18 cellular contexts compared by ENCODE assay signal in the genomic region with DNA sequence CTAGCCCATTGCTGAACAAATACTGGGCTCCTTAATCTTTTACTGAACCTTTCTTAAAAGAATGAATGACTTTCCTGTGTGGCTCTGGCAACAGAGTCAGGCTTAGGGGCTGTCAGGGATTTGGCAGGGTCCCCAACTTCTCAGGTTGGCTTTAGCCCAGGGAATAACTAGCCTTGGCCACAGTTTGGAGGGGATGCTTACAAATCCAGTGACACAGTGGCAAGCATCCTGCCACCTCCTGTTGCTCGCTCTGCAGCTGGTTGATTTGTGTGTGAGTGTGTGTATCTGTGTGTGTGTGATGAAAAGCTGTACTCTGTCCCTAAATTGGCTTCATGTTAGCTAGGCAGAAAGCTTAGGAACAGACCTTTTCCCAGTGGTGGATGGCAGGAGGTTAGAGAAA. TPM values are rescaled to one million over a fixed set of nuclear protein-coding genes. Genes with fewer than 3 reads are reported as not detected.
A peak's percentile ranks its signal among the peaks of the same experiment; 100 is the strongest.
DNase-seq lines count a peak whose midpoint lies in the region; ATAC-seq and TF ChIP-seq lines count a peak whose summit lies in the region.
"Had no signal": no experiment of that assay in that cellular context is flagged by ENCODE, and none has a peak within 500 bp of the region (broad histone marks: within the 10 kb centered on the region; RNA-seq: fewer than 3 reads in every experiment).

No MANE protein-coding gene starts in this region.

- H3K9me3 Mint-ChIP-seq in CD14-positive monocyte (peaks cover 0 to 2% (median 0%) of the 10 kb centered on the region in 7 donors), IgD-negative memory B cell (peaks cover 0 to 3% (median 0%) of the 10 kb centered on the region in 3 donors)
- H3K9me3 Mint-ChIP-seq in activated naive CD8-positive, alpha-beta T cell treated with anti-CD3 and anti-CD28 coated beads, Interleukin-2, amount 50 U/mL, for 24 hours: no peaks in the 10 kb centered on the region
- H3K9me3 Mint-ChIP-seq in naive thymus-derived CD8-positive, alpha-beta T cell: peaks cover 0 to 10% (median 0%) of the 10 kb centered on the region in 9 donors
- H3K9me3 Mint-ChIP-seq: activated CD4-positive, alpha-beta T cell treated with anti-CD3 and anti-CD28 coated beads, Interleukin-2, amount 10 ng/mL, durations not matched to agents 24 days and 14 days; activated T-helper 2 cell treated with anti-CD3 and anti-CD28 coated beads, Interferon-gamma antibody, Interleukin-2, Interleukin-4, amounts not matched to agents 10 μg/mL and 5 μg/mL and 100 μg/mL, durations not matched to agents 14 hours and 24 hours and 36 hours; natural killer cell treated with Interleukin-12 subunit alpha and Interleukin-12 subunit beta and Interleukin-15 and Interleukin-18, amount 100 ng/mL, for 72 hours; T-helper 1 cell treated with Interleukin-12 subunit alpha and Interleukin-12 subunit beta and Interleukin-4 antibody, amounts not matched to agents 30 μg/mL and 1 μg/mL, for 36 hours had no signal

- no peak for ATAC-seq in activated naive CD8-positive, alpha-beta T cell treated with anti-CD3 and anti-CD28 coated beads, Interleukin-2, amount 50 U/mL, for 24 hours
- ATAC-seq in naive thymus-derived CD8-positive, alpha-beta T cell: no peak
- ATAC-seq: GM12878; natural killer cell treated with Interleukin-12 subunit alpha and Interleukin-12 subunit beta and Interleukin-15 and Interleukin-18, amount 100 ng/mL, for 72 hours had no signal

- peaks cover 66% of the 10 kb centered on the region for H3K4me1 Mint-ChIP-seq in CD14-positive monocyte
- H3K4me1 Mint-ChIP-seq in IgD-negative memory B cell: peaks cover 37 to 49% (median 43%) of the 10 kb centered on the region in 3 donors
- peaks cover 76% of the 10 kb centered on the region for H3K4me1 Mint-ChIP-seq in activated naive CD8-positive, alpha-beta T cell treated with anti-CD3 and anti-CD28 coated beads, Interleukin-2, amount 50 U/mL, for 24 hours
- H3K4me1 Mint-ChIP-seq in naive thymus-derived CD8-positive, alpha-beta T cell: peaks cover 41 to 79% (median 73%) of the 10 kb centered on the region in 4 donors

- peaks cover 0 to 3% of the 10 kb centered on the region in 2 donors for H3K36me3 Mint-ChIP-seq in CD14-positive monocyte
- H3K36me3 Mint-ChIP-seq in IgD-negative memory B cell: peaks cover 6% of the 10 kb centered on the region
- H3K36me3 Mint-ChIP-seq in activated naive CD8-positive, alpha-beta T cell treated with anti-CD3 and anti-CD28 coated beads, Interleukin-2, amount 50 U/mL, for 24 hours (ENCODE audit: low read depth): peaks cover 2% of the 10 kb centered on the region
- H3K36me3 Mint-ChIP-seq in naive thymus-derived CD8-positive, alpha-beta T cell: peaks cover 0 to 10% (median 7%) of the 10 kb centered on the region in 3 donors
- H3K36me3 Mint-ChIP-seq: natural killer cell treated with Interleukin-12 subunit alpha and Interleukin-12 subunit beta and Interleukin-15 and Interleukin-18, amount 100 ng/mL, for 72 hours had no signal

- DNase-seq in CD14-positive monocyte (ENCODE audit: low spot score): no peak
- no peak for DNase-seq in activated naive CD8-positive, alpha-beta T cell treated with anti-CD3 and anti-CD28 coated beads, Interleukin-2, amount 50 U/mL, for 24 hours
- DNase-seq in naive thymus-derived CD8-positive, alpha-beta T cell: no peak
- DNase-seq in NOMO-1 (lab: John Stamatoyannopoulos, UW; ENCODE audit: unreplicated experiment in 2 of 2): no peak
- DNase-seq in NCI-H510A (lab: John Stamatoyannopoulos, UW): no peak
- no peak for DNase-seq in activated effector memory CD4-positive, alpha-beta T cell treated with anti-CD3 and anti-CD28 coated beads, Interleukin-2, amount 50 U/mL, for 16 hours
- DNase-seq: activated CD4-positive, alpha-beta T cell treated with anti-CD3 and anti-CD28 coated beads, Interleukin-2, amount 10 ng/mL, durations not matched to agents 24 days and 14 days; activated CD8-positive, alpha-beta memory T cell treated with anti-CD3 and anti-CD28 coated beads, Interleukin-2, amount 50 U/mL, for 4 hours; DMS79 treated with DMSO at 0.1 percent for 48 hours; KBM-7; NCI-H2029; sigmoid colon; stimulated activated CD4-positive, alpha-beta T cell treated with anti-CD3 and anti-CD28 coated beads, Interleukin-15, amount 100 ng/mL, for 24 hours had no signal

- POLR2A ChIA-PET in naive thymus-derived CD8-positive, alpha-beta T cell (lab: Charles Lee): interaction anchor here (1.0 to 10.3 kb wide), 2 partner anchors 8 to 14 kb away, joined by 4 to 280 read pairs; no protein-coding TSS in a partner anchor

- H3K4me3 Mint-ChIP-seq in CD14-positive monocyte (no peak overlapping the region), IgD-negative memory B cell (peak overlapping the region in 1 of 4 donors; percentile 97)
- H3K4me3 Mint-ChIP-seq in activated naive CD8-positive, alpha-beta T cell treated with anti-CD3 and anti-CD28 coated beads, Interleukin-2, amount 50 U/mL, for 24 hours: no peak overlapping the region
- H3K4me3 Mint-ChIP-seq in naive thymus-derived CD8-positive, alpha-beta T cell: peak overlapping the region in 5 of 10 donors; percentile 30 to 97 (median 35)
- H3K4me3 Mint-ChIP-seq: natural killer cell treated with Interleukin-12 subunit alpha and Interleukin-12 subunit beta and Interleukin-15 and Interleukin-18, amount 100 ng/mL, for 72 hours; T-helper 1 cell treated with Interleukin-12 subunit alpha and Interleukin-12 subunit beta and Interleukin-4 antibody, amounts not matched to agents 30 μg/mL and 1 μg/mL, for 36 hours had no signal

- no peak for TF ChIP-seq CTCF in CD14-positive monocyte (IDR thresholded peaks at IDR 0.05)

- H3K27me3 Mint-ChIP-seq in CD14-positive monocyte (ENCODE audit: low read depth in 3 of 3) (peaks cover 0 to 2% (median 1%) of the 10 kb centered on the region in 3 donors), IgD-negative memory B cell (peaks cover 2% of the 10 kb centered on the region)
- H3K27me3 Mint-ChIP-seq in activated naive CD8-positive, alpha-beta T cell treated with anti-CD3 and anti-CD28 coated beads, Interleukin-2, amount 50 U/mL, for 24 hours: no peaks in the 10 kb centered on the region
- H3K27me3 Mint-ChIP-seq in naive thymus-derived CD8-positive, alpha-beta T cell: peaks cover 0 to 7% (median 0%) of the 10 kb centered on the region in 5 donors

- intact Hi-C loops in CD14-positive monocyte (cut with micrococcal nuclease): loop anchor here in 1 of 2 donors (10.0 kb wide), 1 partner anchor 207 kb away; no protein-coding TSS in a partner anchor

- H3K27ac Mint-ChIP-seq in CD14-positive monocyte (peak overlapping the region in 6 of 7 donors; percentile 9 to 83 (median 55)), IgD-negative memory B cell (peak overlapping the region; percentile 35 to 99 (median 82))
- H3K27ac Mint-ChIP-seq in activated naive CD8-positive, alpha-beta T cell treated with anti-CD3 and anti-CD28 coated beads, Interleukin-2, amount 50 U/mL, for 24 hours: peak overlapping the region; percentile 47
- peak overlapping the region; percentile 61 to 100 (median 100) for H3K27ac Mint-ChIP-seq in naive thymus-derived CD8-positive, alpha-beta T cell
- H3K27ac Mint-ChIP-seq: activated CD4-positive, alpha-beta T cell treated with anti-CD3 and anti-CD28 coated beads, Interleukin-2, amount 10 ng/mL, durations not matched to agents 24 days and 14 days; activated T-helper 2 cell treated with anti-CD3 and anti-CD28 coated beads, Interferon-gamma antibody, Interleukin-2, Interleukin-4, amounts not matched to agents 10 μg/mL and 5 μg/mL and 100 μg/mL, durations not matched to agents 14 hours and 24 hours and 36 hours; natural killer cell treated with Interleukin-12 subunit alpha and Interleukin-12 subunit beta and Interleukin-15 and Interleukin-18, amount 100 ng/mL, for 72 hours; T-helper 1 cell treated with Interleukin-12 subunit alpha and Interleukin-12 subunit beta and Interleukin-4 antibody, amounts not matched to agents 30 μg/mL and 1 μg/mL, for 36 hours had no signal

RNA-seq across cellular contexts. Expression of gene CXCR4, which starts 3.6 kb away (rescaled TPM):
- polyA plus RNA-seq in CD14-positive monocyte (100 to 1,000 TPM; 140 to 391 TPM), IgD-negative memory B cell (862 TPM)
- 100 to 1,000 TPM; 366 TPM for total RNA-seq in naive thymus-derived CD8-positive, alpha-beta T cell
- polyA plus RNA-seq in naive thymus-derived CD8-positive, alpha-beta T cell: 1,000 to 10,000 TPM in 1 of 3 donors, 100 to 1,000 TPM in 2; 439 to 1,161 (median 485) TPM

Comparison
In these comparisons a context has a peak if more than half of its experiments do, and no peak if none do; other contexts are left out.
1. H3K27ac Mint-ChIP-seq: peak in every context shown above with its lines; median percentile 100 in naive thymus-derived CD8-positive, alpha-beta T cell; 82 in IgD-negative memory B cell; 55 in CD14-positive monocyte; 47 in activated naive CD8-positive, alpha-beta T cell treated with anti-CD3 and anti-CD28 coated beads, Interleukin-2, amount 50 U/mL, for 24 hours.